ENCODE assay signal across 28 cellular contexts in the genomic region with DNA sequence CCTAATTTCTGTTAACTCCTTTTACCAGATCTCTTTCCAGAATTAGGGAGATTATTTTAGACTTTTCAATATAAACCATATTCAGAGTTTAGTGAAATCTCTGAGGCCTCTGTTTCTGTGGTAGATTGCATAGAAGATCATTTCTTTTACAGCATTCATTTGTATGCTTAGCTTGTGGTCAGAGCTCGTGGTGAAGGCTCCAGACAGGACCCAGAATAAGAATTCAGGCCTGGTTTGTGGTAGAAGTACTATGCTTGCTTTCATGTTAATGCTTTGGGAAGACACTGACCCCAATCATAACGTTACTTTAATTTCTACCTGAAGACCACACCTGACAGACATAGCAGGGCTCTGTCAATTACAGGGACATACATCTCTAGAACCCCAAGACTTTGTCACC.
"Had no signal": no experiment of that assay in that cellular context is flagged by ENCODE, and none has a peak within 500 bp of the region (broad histone marks: within the 10 kb centered on the region; RNA-seq: fewer than 3 reads in every experiment).

No MANE protein-coding gene starts in this region.

- H3K27me3 Mint-ChIP-seq: effector memory CD8-positive, alpha-beta T cell; naive B cell; natural killer cell treated with Interleukin-12 subunit alpha and Interleukin-12 subunit beta and Interleukin-15 and Interleukin-18, amount 100 ng/mL, for 72 hours; stimulated activated naive B cell treated with anti-CD40 and anti-IgM and Interleukin-4, amounts not matched to agents 10 μg/mL and 1 μg/mL and 100 μg/mL, for 72 hours; type B pancreatic cell had no signal

- H2AFZ ChIP-seq: parathyroid adenoma had no signal

- H3K4me3 ChIP-seq: coronary artery, esophagus squamous epithelium, lower lobe of right lung, prostate gland, right atrium auricular region, spleen, stomach, thyroid gland had no signal

- H3K4me1 Mint-ChIP-seq: immature natural killer cell; stimulated activated naive B cell treated with anti-CD40 and anti-IgM and Interleukin-4, amounts not matched to agents 10 μg/mL and 1 μg/mL and 100 μg/mL, for 72 hours had no signal

- H3K36me3 Mint-ChIP-seq: natural killer cell treated with Interleukin-12 subunit alpha and Interleukin-12 subunit beta and Interleukin-15 and Interleukin-18, amount 100 ng/mL, for 72 hours had no signal

- H3K27me3 ChIP-seq: esophagus squamous epithelium, neutrophil, right atrium auricular region, spleen, stomach, thyroid gland had no signal

- H3K9me3 ChIP-seq: esophagus squamous epithelium, lower lobe of right lung, neutrophil, prostate gland, right atrium auricular region, spleen, stomach, thyroid gland had no signal

- H3K27ac Mint-ChIP-seq: naive B cell; natural killer cell treated with Interleukin-12 subunit alpha and Interleukin-12 subunit beta and Interleukin-15 and Interleukin-18, amount 100 ng/mL, for 72 hours; stimulated activated naive B cell treated with anti-CD40 and anti-IgM and Interleukin-4, amounts not matched to agents 10 μg/mL and 1 μg/mL and 100 μg/mL, for 72 hours had no signal

- H3K36me3 ChIP-seq: esophagus squamous epithelium, lower lobe of right lung, neutrophil, prostate gland, right atrium auricular region, thyroid gland had no signal

- ATAC-seq: effector memory CD8-positive, alpha-beta T cell; left colon; left ventricle myocardium superior; lower lobe of right lung; natural killer cell treated with Interleukin-12 subunit alpha and Interleukin-12 subunit beta and Interleukin-15 and Interleukin-18, amount 100 ng/mL, for 72 hours; sciatic nerve; stimulated activated naive B cell treated with anti-CD40 and anti-IgM and Interleukin-4, amounts not matched to agents 10 μg/mL and 1 μg/mL and 100 μg/mL, for 72 hours had no signal

- H3K9ac ChIP-seq: parathyroid adenoma had no signal

- H3K4me3 Mint-ChIP-seq: effector memory CD8-positive, alpha-beta T cell; immature natural killer cell; naive B cell; natural killer cell treated with Interleukin-12 subunit alpha and Interleukin-12 subunit beta and Interleukin-15 and Interleukin-18, amount 100 ng/mL, for 72 hours; neural crest cell; stimulated activated naive B cell treated with anti-CD40 and anti-IgM and Interleukin-4, amounts not matched to agents 10 μg/mL and 1 μg/mL and 100 μg/mL, for 72 hours; type B pancreatic cell had no signal

- H3K27ac ChIP-seq: coronary artery, esophagus squamous epithelium, lower lobe of right lung, neutrophil, parathyroid adenoma, prostate gland, right atrium auricular region, spleen, stomach, thyroid gland had no signal

- DNase-seq: dermis blood vessel endothelial cell; effector memory CD8-positive, alpha-beta T cell; erythroblast; esophagus squamous epithelium; foreskin melanocyte; glutamatergic neuron; hypothalamus; immature natural killer cell; islet precursor cell; kidney glomerular epithelial cell; left colon; left ventricle myocardium superior; lower lobe of right lung; naive B cell; spleen; stimulated activated CD4-positive, alpha-beta T cell treated with anti-CD3 and anti-CD28 coated beads, Interleukin-4, amount 100 ng/mL, for 4 hours; stimulated activated naive B cell treated with anti-CD40 and anti-IgM and Interleukin-4, amounts not matched to agents 10 μg/mL and 1 μg/mL and 100 μg/mL, for 72 hours; stomach; thyroid gland had no signal

- H3K9me3 Mint-ChIP-seq: effector memory CD8-positive, alpha-beta T cell; immature natural killer cell; naive B cell; natural killer cell treated with Interleukin-12 subunit alpha and Interleukin-12 subunit beta and Interleukin-15 and Interleukin-18, amount 100 ng/mL, for 72 hours; neural crest cell; stimulated activated naive B cell treated with anti-CD40 and anti-IgM and Interleukin-4, amounts not matched to agents 10 μg/mL and 1 μg/mL and 100 μg/mL, for 72 hours; type B pancreatic cell had no signal

- H3K4me1 ChIP-seq: lower lobe of right lung, parathyroid adenoma, prostate gland, right atrium auricular region, spleen, stomach had no signal
